In the genomic region with DNA sequence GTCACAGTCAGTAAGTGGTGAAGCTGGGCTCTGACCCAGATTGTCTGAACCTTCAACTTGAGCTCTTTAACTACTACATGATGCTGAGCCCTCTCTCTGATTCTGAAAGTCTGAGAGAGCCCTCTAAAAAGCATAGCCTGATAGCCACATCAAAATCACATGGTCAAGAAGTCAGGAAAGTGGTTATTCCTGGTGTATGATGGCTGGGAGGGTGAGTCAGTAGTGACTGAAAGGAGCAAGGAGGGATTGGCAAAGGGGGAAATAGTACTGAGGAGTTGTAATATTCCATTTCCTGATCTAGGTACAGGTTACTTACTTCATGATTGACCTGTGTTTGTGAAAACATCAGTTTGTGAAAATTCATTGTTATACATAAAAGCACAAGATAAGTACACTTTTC, we compare ENCODE assay signal across 19 cellular contexts.
DNase-seq lines count a peak whose midpoint lies in the region; TF ChIP-seq lines count a peak whose summit lies in the region.
"Had no signal": no experiment of that assay in that cellular context is flagged by ENCODE, and none has a peak within 500 bp of the region (broad histone marks: within the 10 kb centered on the region; RNA-seq: fewer than 3 reads in every experiment).

No MANE protein-coding gene starts in this region.

- DNase-seq in ELR (ENCODE audit: low read depth): peak; percentile 68
- DNase-seq in SK-N-SH: no peak
- peak; percentile 50 for DNase-seq in fibroblast of peridontal ligament (ENCODE audit: extremely low read depth)
- DNase-seq in osteoblast (ENCODE audit: insufficient read length, low spot score, missing footprints): peak; percentile 93
- no peak for DNase-seq in effector memory CD4-positive, alpha-beta T cell
- no peak for DNase-seq in NCI-H2171 (lab: John Stamatoyannopoulos, UW)
- DNase-seq in activated naive CD4-positive, alpha-beta T cell treated with anti-CD3 and anti-CD28 coated beads for 36 hours: no peak
- no peak for DNase-seq in SW 1271 (lab: John Stamatoyannopoulos, UW)
- DNase-seq: activated CD4-positive, alpha-beta T cell treated with anti-CD3 and anti-CD28 coated beads for 4 hours; activated naive CD4-positive, alpha-beta T cell treated with anti-CD3 and anti-CD28 coated beads, Interleukin-2, amount 10 ng/mL, durations not matched to agents 7 days and 5 days; BE2C; effector CD8-positive, alpha-beta T cell; glutamatergic neuron; NCI-H1105; pancreas; stimulated activated naive CD4-positive, alpha-beta T cell treated with Interleukin-2 at 50 U/mL for 16 hours; T1000; uterus had no signal

- no peaks in the 10 kb centered on the region for H3K27me3 ChIP-seq in SK-N-SH (ENCODE audit: insufficient read depth)
- no peaks in the 10 kb centered on the region for H3K27me3 ChIP-seq in osteoblast (ENCODE audit: insufficient read depth, low read length)
- H3K27me3 ChIP-seq in effector memory CD4-positive, alpha-beta T cell (replicated peaks; ENCODE audit: control insufficient read depth, insufficient read depth, low read length, poor library complexity, severe bottlenecking): no peaks in the 10 kb centered on the region
- H3K27me3 ChIP-seq: BE2C, breast epithelium, pancreas, uterus had no signal

- H3K9ac ChIP-seq in SK-N-SH: no peak overlapping the region

- CTCF ChIA-PET in SK-N-SH (lab: Yijun Ruan, JAX): interaction anchor here (1.2 kb wide), 1 partner anchor 33 kb away, joined by 5 read pairs; no protein-coding TSS in a partner anchor
- CTCF ChIA-PET in activated naive CD4-positive, alpha-beta T cell treated with anti-CD3 and anti-CD28 coated beads for 36 hours (lab: Charles Lee): no interaction called here

- H3K9me3 ChIP-seq in SK-N-SH (no peaks in the 10 kb centered on the region), osteoblast (ENCODE audit: low read depth, low read length) (no peaks in the 10 kb centered on the region)
- H3K9me3 ChIP-seq in effector memory CD4-positive, alpha-beta T cell (ENCODE audit: control insufficient read depth, low read length): no peaks in the 10 kb centered on the region
- H3K9me3 ChIP-seq: BE2C, breast epithelium, pancreas, uterus had no signal

- H3K4me3 ChIP-seq in SK-N-SH (ENCODE audit: low read depth in 2 of 2, low read length in 1 of 2) (no peak overlapping the region), osteoblast (ENCODE audit: insufficient read depth, low read length) (no peak overlapping the region)
- H3K4me3 ChIP-seq in effector memory CD4-positive, alpha-beta T cell (ENCODE audit: insufficient read depth, low read depth, low read length, poor library complexity, severe bottlenecking): no peak overlapping the region
- H3K4me3 ChIP-seq: breast epithelium, pancreas, uterus had no signal

- POLR2A ChIA-PET in SK-N-SH (lab: Yijun Ruan, JAX): no interaction called here

- H3K36me3 ChIP-seq in SK-N-SH (replicated peaks in 1 of 2; ENCODE audit: control insufficient read depth in 1 of 2, insufficient read depth in 2 of 2, low read length in 1 of 2): no peaks in the 10 kb centered on the region
- no peaks in the 10 kb centered on the region for H3K36me3 ChIP-seq in osteoblast (ENCODE audit: insufficient read depth, low read length)
- H3K36me3 ChIP-seq in effector memory CD4-positive, alpha-beta T cell (ENCODE audit: control insufficient read depth, insufficient read depth, low read length): no peaks in the 10 kb centered on the region
- H3K36me3 ChIP-seq: BE2C, breast epithelium, pancreas, uterus had no signal

- H3K4me1 ChIP-seq in SK-N-SH (ENCODE audit: control insufficient read depth in 1 of 2, insufficient read depth in 2 of 2, low read depth in 1 of 2, low read length in 1 of 2) (peaks cover 14 to 16% of the 10 kb centered on the region in 2 experiments; a peak in 2 of 4 replicates), osteoblast (ENCODE audit: insufficient read depth, low read length) (peaks cover 17% of the 10 kb centered on the region)
- H3K4me1 ChIP-seq in effector memory CD4-positive, alpha-beta T cell (ENCODE audit: control insufficient read depth, insufficient read depth, low read length, poor library complexity, severe bottlenecking): no peaks in the 10 kb centered on the region
- H3K4me1 ChIP-seq: breast epithelium, pancreas, uterus had no signal

- no peak for TF ChIP-seq EP300 in SK-N-SH (IDR thresholded peaks at IDR 0.05; ENCODE audit: borderline replicate concordance in 1 of 2, low read depth in 1 of 2, low read length in 1 of 2)

- H3K4me3 Mint-ChIP-seq in activated naive CD4-positive, alpha-beta T cell treated with anti-CD3 and anti-CD28 coated beads for 36 hours: no peak overlapping the region
- H3K4me3 Mint-ChIP-seq: activated naive CD4-positive, alpha-beta T cell treated with anti-CD3 and anti-CD28 coated beads, Interleukin-2, amount 10 ng/mL, durations not matched to agents 7 days and 5 days had no signal

- TF ChIP-seq RAD21 in SK-N-SH (IDR thresholded peaks at IDR 0.05; ENCODE audit: low read length): no peak

- H3K9me3 Mint-ChIP-seq in activated naive CD4-positive, alpha-beta T cell treated with anti-CD3 and anti-CD28 coated beads for 36 hours: no peaks in the 10 kb centered on the region
- H3K9me3 Mint-ChIP-seq: activated naive CD4-positive, alpha-beta T cell treated with anti-CD3 and anti-CD28 coated beads, Interleukin-2, amount 10 ng/mL, durations not matched to agents 7 days and 5 days had no signal

- H3K79me2 ChIP-seq in SK-N-SH (ENCODE audit: insufficient read depth) (0 out of 2 replicates have a peak, but pooled peaks cover 3% of the 10 kb centered on the region), osteoblast (ENCODE audit: insufficient read depth, low read length) (no peaks in the 10 kb centered on the region)

- no peaks in the 10 kb centered on the region for H4K20me1 ChIP-seq in SK-N-SH (ENCODE audit: insufficient read depth)
- no peaks in the 10 kb centered on the region for H4K20me1 ChIP-seq in osteoblast (ENCODE audit: insufficient read depth, low read length)

- H3K9me2 ChIP-seq in SK-N-SH: no peaks in the 10 kb centered on the region

- peaks cover 6% of the 10 kb centered on the region for H3K4me1 Mint-ChIP-seq in activated naive CD4-positive, alpha-beta T cell treated with anti-CD3 and anti-CD28 coated beads for 36 hours (ENCODE audit: low read depth)
- H3K4me1 Mint-ChIP-seq: activated naive CD4-positive, alpha-beta T cell treated with anti-CD3 and anti-CD28 coated beads, Interleukin-2, amount 10 ng/mL, durations not matched to agents 7 days and 5 days had no signal

- peak overlapping the region in 1 of 2 experiments; percentile 18; a peak in 1 of 4 replicates for H3K27ac ChIP-seq in SK-N-SH (ENCODE audit: low read depth in 2 of 2, low read length in 1 of 2)
- H3K27ac ChIP-seq in osteoblast (ENCODE audit: low read depth, low read length): no peak overlapping the region
- H3K27ac ChIP-seq in effector memory CD4-positive, alpha-beta T cell (ENCODE audit: insufficient read depth, low read length, poor library complexity, severe bottlenecking): no peak overlapping the region
- H3K27ac ChIP-seq: breast epithelium, pancreas, uterus had no signal

- H3K4me2 ChIP-seq in SK-N-SH (no peak overlapping the region), osteoblast (ENCODE audit: insufficient read depth, low read length) (peak overlapping the region; percentile 7)

- H3K27ac Mint-ChIP-seq in activated naive CD4-positive, alpha-beta T cell treated with anti-CD3 and anti-CD28 coated beads for 36 hours: no peak overlapping the region
- H3K27ac Mint-ChIP-seq: activated naive CD4-positive, alpha-beta T cell treated with anti-CD3 and anti-CD28 coated beads, Interleukin-2, amount 10 ng/mL, durations not matched to agents 7 days and 5 days had no signal

- TF ChIP-seq CTCF in SK-N-SH (IDR thresholded peaks at IDR 0.05) (no peak), osteoblast (IDR thresholded peaks at IDR 0.05; ENCODE audit: extremely low read depth, low read depth, low read length) (no peak)

- H3K27me3 Mint-ChIP-seq in activated naive CD4-positive, alpha-beta T cell treated with anti-CD3 and anti-CD28 coated beads for 36 hours (ENCODE audit: low read depth): no peaks in the 10 kb centered on the region
- H3K27me3 Mint-ChIP-seq: activated naive CD4-positive, alpha-beta T cell treated with anti-CD3 and anti-CD28 coated beads, Interleukin-2, amount 10 ng/mL, durations not matched to agents 7 days and 5 days had no signal

- H3F3A ChIP-seq in SK-N-SH (replicated peaks; ENCODE audit: insufficient read depth): peaks cover 3% of the 10 kb centered on the region

- no peaks in the 10 kb centered on the region for H3K36me3 Mint-ChIP-seq in activated naive CD4-positive, alpha-beta T cell treated with anti-CD3 and anti-CD28 coated beads for 36 hours (ENCODE audit: low read depth)

- intact Hi-C loops in activated naive CD4-positive, alpha-beta T cell treated with anti-CD3 and anti-CD28 coated beads for 36 hours (cut with micrococcal nuclease): no loop called here

- no peak overlapping the region for H2AFZ ChIP-seq in SK-N-SH (ENCODE audit: low read depth)
- H2AFZ ChIP-seq in osteoblast (ENCODE audit: low read length): no peak overlapping the region

TF ChIP-seq in SK-N-SH, 30 proteins besides CTCF, POLR2A, EP300 and RAD21:
- TF ChIP-seq FOSL2 (IDR thresholded peaks at IDR 0.05; ENCODE audit: borderline replicate concordance, low read depth) (peak; percentile 34; the same call in 1 of the 2 replicates), TAF1 (IDR thresholded peaks at IDR 0.05; ENCODE audit: borderline replicate concordance, low read depth, low read length) (no peak)

Comparison
In these comparisons a context has a peak if more than half of its experiments do, and no peak if none do; other contexts are left out.
1. DNase-seq: peak in ELR (single experiment), fibroblast of peridontal ligament (single experiment) and osteoblast (single experiment); none in SK-N-SH (single experiment), effector memory CD4-positive, alpha-beta T cell (0 of 3), NCI-H2171 (single experiment), activated naive CD4-positive, alpha-beta T cell treated with anti-CD3 and anti-CD28 coated beads for 36 hours (single experiment) and SW 1271 (0 of 2).